Comparison of ENCODE assay signal across 8 cellular contexts in the genomic region with DNA sequence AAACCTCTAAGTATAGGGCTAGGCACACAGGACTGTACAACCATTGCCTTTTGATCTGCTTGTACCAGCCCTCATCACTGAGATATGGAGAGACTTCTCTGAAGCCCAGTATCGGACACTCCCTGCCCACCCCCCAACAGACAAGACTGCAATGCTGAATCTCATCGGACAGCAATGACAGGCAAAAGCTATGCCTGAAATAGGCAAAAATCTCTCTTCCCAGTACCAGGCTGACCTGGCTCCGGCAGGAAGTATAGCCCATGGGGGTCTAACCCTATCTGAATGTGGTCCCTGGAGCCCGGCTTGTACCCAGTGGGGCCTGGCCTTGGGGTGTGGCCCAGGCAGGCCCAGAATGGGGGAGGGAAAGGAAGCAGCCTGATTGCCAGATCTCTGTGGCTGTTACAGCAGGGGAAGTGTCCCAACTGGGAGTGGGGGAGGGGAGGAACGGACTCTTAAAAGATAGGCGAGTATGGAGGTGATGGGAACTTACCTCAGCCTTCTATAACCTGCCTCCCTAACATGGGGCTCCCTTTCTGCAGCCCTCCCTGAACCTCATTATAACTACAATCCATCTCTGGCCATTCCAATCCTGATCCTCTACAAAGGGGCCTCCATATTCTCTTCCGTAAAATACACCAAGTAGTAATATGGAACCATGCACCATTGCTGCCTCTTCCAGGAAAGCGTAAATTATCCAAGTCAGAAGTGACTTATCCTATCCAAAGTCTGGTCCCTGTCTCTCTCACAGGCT. TPM values are rescaled to one million over a fixed set of nuclear protein-coding genes. Genes with fewer than 3 reads are reported as not detected.
A peak's percentile ranks its signal among the peaks of the same experiment; 100 is the strongest.
DNase-seq lines count a peak whose midpoint lies in the region; ATAC-seq and TF ChIP-seq lines count a peak whose summit lies in the region.
"Had no signal": no experiment of that assay in that cellular context is flagged by ENCODE, and none has a peak within 500 bp of the region (broad histone marks: within the 10 kb centered on the region; RNA-seq: fewer than 3 reads in every experiment).

No MANE protein-coding gene starts in this region.

- POLR2A ChIA-PET in activated CD8-positive, alpha-beta T cell treated with anti-CD3 and anti-CD28 coated beads for 36 hours (lab: Charles Lee), result interaction anchor here (0.6 to 14.6 kb wide), 5 partner anchors 11 to 39 kb away, joined by 3 to 216 read pairs (median 4); partner anchors contain the start of gene STIM1

- peaks cover 94% of the 10 kb centered on the region for H3K79me2 ChIP-seq in hepatocyte
- H3K79me2 ChIP-seq in smooth muscle cell (ENCODE audit: low read depth), result peaks cover 88% of the 10 kb centered on the region

- H3K36me3 Mint-ChIP-seq in activated CD8-positive, alpha-beta T cell treated with anti-CD3 and anti-CD28 coated beads for 36 hours (ENCODE audit: low read depth), result peaks cover 80% of the 10 kb centered on the region

- peak overlapping the region; percentile 42 for H3K4me2 ChIP-seq in hepatocyte
- H3K4me2 ChIP-seq in smooth muscle cell, result no peak overlapping the region

- H3K9me2 ChIP-seq in hepatocyte (replicated peaks; ENCODE audit: insufficient read depth), result no peaks in the 10 kb centered on the region

- H2AFZ ChIP-seq in hepatocyte (no peak overlapping the region), smooth muscle cell (ENCODE audit: low read depth) (no peak overlapping the region)

- H3K4me3 ChIP-seq in hepatocyte (no peak overlapping the region), smooth muscle cell (no peak overlapping the region)

- H3K27me3 Mint-ChIP-seq in activated CD8-positive, alpha-beta T cell treated with anti-CD3 and anti-CD28 coated beads for 36 hours, result no peaks in the 10 kb centered on the region

- TF ChIP-seq CTCF in activated CD8-positive, alpha-beta T cell treated with anti-CD3 and anti-CD28 coated beads for 36 hours (IDR thresholded peaks at IDR 0.05), result no peak
- TF ChIP-seq CTCF in hepatocyte (IDR thresholded peaks at IDR 0.05; ENCODE audit: poor library complexity) (no peak), smooth muscle cell (IDR thresholded peaks at IDR 0.05; ENCODE audit: borderline replicate concordance, insufficient read depth, poor library complexity, severe bottlenecking) (no peak)

- H3K4me1 Mint-ChIP-seq in activated CD8-positive, alpha-beta T cell treated with anti-CD3 and anti-CD28 coated beads for 36 hours (ENCODE audit: low read depth), result peaks cover 75% of the 10 kb centered on the region

- peaks cover 80% of the 10 kb centered on the region for H3K36me3 ChIP-seq in KOPT-K1 (ENCODE audit: insufficient read depth, low read length)
- H3K36me3 ChIP-seq in hepatocyte (replicated peaks; ENCODE audit: insufficient read depth, low read depth), result no peaks in the 10 kb centered on the region
- no peaks in the 10 kb centered on the region for H3K36me3 ChIP-seq in smooth muscle cell (ENCODE audit: low read depth)

- H3K4me1 ChIP-seq in hepatocyte (ENCODE audit: insufficient read depth), result peaks cover 15% of the 10 kb centered on the region
- H3K4me1 ChIP-seq in smooth muscle cell (ENCODE audit: low read depth), result peaks cover 8% of the 10 kb centered on the region

- intact Hi-C loops in activated CD8-positive, alpha-beta T cell treated with anti-CD3 and anti-CD28 coated beads for 36 hours (cut with micrococcal nuclease), result loop anchor here (5.0 kb wide), 1 partner anchor 37 kb away; the partner anchor contains the start of gene NUP98

- 87% methylated on average over 8 of the region's 8 CpGs for WGBS in hepatocyte (ENCODE audit: low lambda C conversion rate, missing lambda C conversion rate)
- 81% methylated on average over 8 of the region's 8 CpGs for WGBS in smooth muscle cell (ENCODE audit: low lambda C conversion rate)

- no peak overlapping the region for H3K9ac ChIP-seq in smooth muscle cell (ENCODE audit: low read depth)

- ATAC-seq in activated CD8-positive, alpha-beta T cell treated with anti-CD3 and anti-CD28 coated beads for 36 hours, result no peak
- ATAC-seq in GM21447 (IDR thresholded peaks at IDR 0.05; ENCODE audit: unreplicated experiment), result no peak

- H4K20me1 ChIP-seq in hepatocyte (ENCODE audit: insufficient read depth, poor library complexity, severe bottlenecking) (peaks cover 20% of the 10 kb centered on the region), smooth muscle cell (ENCODE audit: low read depth) (peaks cover 100% of the 10 kb centered on the region)

- CTCF ChIA-PET in activated CD8-positive, alpha-beta T cell treated with anti-CD3 and anti-CD28 coated beads for 36 hours (lab: Charles Lee), result interaction anchor here (0.9 to 26.5 kb wide), 7 partner anchors 10 to 238 kb away, joined by 3 to 775 read pairs (median 7); partner anchors contain the start of genes NUP98 and PGAP2

- peak overlapping the region; percentile 87 for H3K4me3 Mint-ChIP-seq in activated CD8-positive, alpha-beta T cell treated with anti-CD3 and anti-CD28 coated beads for 36 hours

- no peaks in the 10 kb centered on the region for H3K9me3 Mint-ChIP-seq in activated CD8-positive, alpha-beta T cell treated with anti-CD3 and anti-CD28 coated beads for 36 hours

- H3F3A ChIP-seq in smooth muscle cell (ENCODE audit: low read depth), result peaks cover 6% of the 10 kb centered on the region

- H3K27ac ChIP-seq in KOPT-K1 (ENCODE audit: low read depth, low read length, poor library complexity, severe bottlenecking), result peak overlapping the region; percentile 88
- peak overlapping the region; percentile 24 for H3K27ac ChIP-seq in hepatocyte
- no peak overlapping the region for H3K27ac ChIP-seq in smooth muscle cell (ENCODE audit: low read depth)

- H3K27ac Mint-ChIP-seq in activated CD8-positive, alpha-beta T cell treated with anti-CD3 and anti-CD28 coated beads for 36 hours, result peak overlapping the region; percentile 91

- H3K27me3 ChIP-seq in hepatocyte (no peaks in the 10 kb centered on the region), smooth muscle cell (ENCODE audit: low read depth) (no peaks in the 10 kb centered on the region)

- DNase-seq in activated CD8-positive, alpha-beta T cell treated with anti-CD3 and anti-CD28 coated beads for 36 hours, result no peak
- DNase-seq in hepatocyte (ENCODE audit: low spot score) (no peak), superior temporal gyrus (ENCODE audit: extremely low spot score) (peak; percentile 32), HK-2 (ENCODE audit: unreplicated experiment) (no peak), smooth muscle cell (lab: John Stamatoyannopoulos, UW; ENCODE audit: unreplicated experiment) (no peak)
- DNase-seq: stimulated activated CD4-positive, alpha-beta T cell treated with anti-CD3 and anti-CD28 coated beads, Interleukin-12 subunit alpha, Interleukin-12 subunit beta, amount 100 ng/mL, for 4 hours had no signal

- no peaks in the 10 kb centered on the region for H3K9me3 ChIP-seq in KOPT-K1 (ENCODE audit: insufficient read depth, low read length, poor library complexity, severe bottlenecking)
- no peaks in the 10 kb centered on the region for H3K9me3 ChIP-seq in hepatocyte (ENCODE audit: low read depth)
- no peaks in the 10 kb centered on the region for H3K9me3 ChIP-seq in smooth muscle cell (replicated peaks; ENCODE audit: low read depth)

RNA-seq across cellular contexts. Expression of gene RHOG, which starts 6.2 kb away (rescaled TPM):
- 100 to 1,000 TPM; 176 to 188 TPM for total RNA-seq in activated CD8-positive, alpha-beta T cell treated with anti-CD3 and anti-CD28 coated beads for 36 hours
- 18.0 and 18.4 TPM in 2 replicates for total RNA-seq in hepatocyte
- 36.9 and 44.4 TPM in 2 replicates for polyA plus RNA-seq in hepatocyte
- total RNA-seq in smooth muscle cell, result 20.2 and 20.7 TPM in 2 replicates
- 32.7 and 51.3 TPM in 2 replicates for polyA plus RNA-seq in smooth muscle cell

RNA-seq across cellular contexts. Expression of gene STIM1, which starts 20.9 kb away (rescaled TPM):
- 10 to 100 TPM; 60.8 to 61.4 TPM for total RNA-seq in activated CD8-positive, alpha-beta T cell treated with anti-CD3 and anti-CD28 coated beads for 36 hours
- total RNA-seq in hepatocyte (19.6 and 20.1 TPM in 2 replicates), smooth muscle cell (19.0 and 31.5 TPM in 2 replicates)
- polyA plus RNA-seq in hepatocyte (14.7 and 18.5 TPM in 2 replicates), smooth muscle cell (15.3 and 25.3 TPM in 2 replicates)

RNA-seq across cellular contexts. Expression of gene PGAP2, which starts 26.2 kb away (rescaled TPM):
- 10 to 100 TPM; 33.1 to 36.7 TPM for total RNA-seq in activated CD8-positive, alpha-beta T cell treated with anti-CD3 and anti-CD28 coated beads for 36 hours
- 19.0 and 20.3 TPM in 2 replicates for total RNA-seq in hepatocyte
- polyA plus RNA-seq in hepatocyte, result 35.5 and 37.6 TPM in 2 replicates
- total RNA-seq in smooth muscle cell, result 8.7 and 9.5 TPM in 2 replicates
- polyA plus RNA-seq in smooth muscle cell, result 10.9 and 22.9 TPM in 2 replicates

RNA-seq across cellular contexts. Expression of gene NUP98, which starts 37.2 kb away (rescaled TPM):
- 10 to 100 TPM; 88.4 to 89.9 TPM for total RNA-seq in activated CD8-positive, alpha-beta T cell treated with anti-CD3 and anti-CD28 coated beads for 36 hours
- 81.4 and 95.9 TPM in 2 replicates for total RNA-seq in hepatocyte
- 22.7 and 23.6 TPM in 2 replicates for polyA plus RNA-seq in hepatocyte
- total RNA-seq in smooth muscle cell, result 81.8 and 84.0 TPM in 2 replicates
- polyA plus RNA-seq in smooth muscle cell, result 15.8 and 19.6 TPM in 2 replicates
